23 cellular contexts compared by ENCODE assay signal in the genomic region with DNA sequence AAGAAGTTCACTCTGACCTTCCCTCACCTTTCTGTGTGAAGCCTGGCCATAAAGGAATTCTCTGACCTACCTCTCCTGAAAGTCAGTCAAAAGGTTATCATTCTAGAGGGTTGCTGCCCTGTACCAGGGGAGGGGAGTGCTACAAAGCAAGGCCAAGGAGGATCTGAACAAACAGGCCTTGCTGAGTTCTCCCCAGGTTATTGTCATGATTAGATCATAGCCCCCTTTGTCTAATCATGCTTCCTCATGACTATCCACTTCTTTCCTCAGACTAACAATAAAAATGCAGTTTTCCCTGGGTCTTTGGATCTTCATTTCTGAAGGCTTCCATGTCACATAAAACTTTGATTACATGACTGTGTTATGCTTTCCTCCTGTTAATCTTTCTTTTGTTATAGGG.
"Had no signal": no experiment of that assay in that cellular context is flagged by ENCODE, and none has a peak within 500 bp of the region (broad histone marks: within the 10 kb centered on the region; RNA-seq: fewer than 3 reads in every experiment).

No MANE protein-coding gene starts in this region.

- FAIRE-seq: frontal cortex had no signal

- H3K9me3 ChIP-seq: colonic mucosa, lower lobe of right lung, ovary, psoas muscle, sigmoid colon, stomach, thyroid gland, vagina had no signal

- DNase-seq: colonic mucosa; effector memory CD8-positive, alpha-beta T cell; hypothalamus; immature natural killer cell; islet precursor cell; left ventricle myocardium superior; lower lobe of right lung; naive thymus-derived CD8-positive, alpha-beta T cell; occipital lobe; ovary; posterior cingulate gyrus; psoas muscle; right cardiac atrium; sigmoid colon; stimulated activated CD4-positive, alpha-beta T cell treated with anti-CD3 and anti-CD28 coated beads, Interleukin-2, amount 100 ng/mL, for 24 hours; stimulated activated CD4-positive, alpha-beta T cell treated with anti-CD3 and anti-CD28 coated beads, Interleukin-4, amount 100 ng/mL, for 24 hours; stimulated activated naive CD4-positive, alpha-beta T cell treated with Interleukin-2 at 50 U/mL for 16 hours; stomach; thyroid gland; trophoblast cell had no signal

- H3K36me3 ChIP-seq: colonic mucosa, lower lobe of right lung, ovary, sigmoid colon, stomach, thyroid gland, vagina had no signal

- H3K27ac ChIP-seq: colonic mucosa, lower lobe of right lung, ovary, psoas muscle, sigmoid colon, stomach, thyroid gland, vagina had no signal

- H3K4me1 ChIP-seq: colonic mucosa, lower lobe of right lung, psoas muscle, sigmoid colon, stomach, thyroid gland, vagina had no signal

- ATAC-seq: effector memory CD8-positive, alpha-beta T cell; left ventricle myocardium superior; lower lobe of right lung; naive thymus-derived CD8-positive, alpha-beta T cell; psoas muscle; right cardiac atrium; stimulated activated effector memory CD8-positive, alpha-beta T cell treated with anti-CD3 and anti-CD28 coated beads, Interleukin-12 subunit alpha, Interleukin-12 subunit beta, amount 100 ng/mL, for 72 hours had no signal

- H3K4me3 ChIP-seq: colonic mucosa, lower lobe of right lung, ovary, psoas muscle, sigmoid colon, stomach, thyroid gland, vagina had no signal

- H3K27me3 ChIP-seq: colonic mucosa, ovary, sigmoid colon, stomach, thyroid gland, vagina had no signal
